ENCODE assay signal across 27 cellular contexts in genomic region chr10:84811078-84811477, GRCh38.
"Had no signal": no experiment of that assay in that cellular context is flagged by ENCODE, and none has a peak within 500 bp of the region (broad histone marks: within the 10 kb centered on the region; RNA-seq: fewer than 3 reads in every experiment).

No MANE protein-coding gene starts in this region.

- H3K36me3 ChIP-seq: neutrophil, pancreas, right lobe of liver, stomach, tibial artery had no signal

- H3K4me3 ChIP-seq: coronary artery, lung, mucosa of descending colon, pancreas, right lobe of liver, stomach, testis, tibial artery had no signal

- DNase-seq: dermis blood vessel endothelial cell; effector memory CD8-positive, alpha-beta T cell; hypothalamus; immature natural killer cell; islet precursor cell; kidney glomerular epithelial cell; mesenchymal stem cell; mucosa of descending colon; naive B cell; pancreas; right lobe of liver; small intestine; stimulated activated CD4-positive, alpha-beta T cell treated with anti-CD3 and anti-CD28 coated beads, Interleukin-12 subunit alpha, Interleukin-12 subunit beta, amount 100 ng/mL, for 4 hours; stimulated activated CD4-positive, alpha-beta T cell treated with anti-CD3 and anti-CD28 coated beads, Interleukin-1b, Interleukin-23, amount 100 ng/mL, for 48 hours; stimulated activated CD4-positive, alpha-beta T cell treated with anti-CD3 and anti-CD28 coated beads, Interleukin-4, amount 100 ng/mL, for 24 hours; stimulated activated naive CD4-positive, alpha-beta T cell treated with Interleukin-2 at 50 U/mL for 16 hours; stomach; testis; tibial artery had no signal

- FAIRE-seq: frontal cortex, pancreas, small intestine had no signal

- H3K4me1 Mint-ChIP-seq: immature natural killer cell; mesothelial cell of epicardium; naive B cell; nephron; stimulated activated effector memory CD8-positive, alpha-beta T cell treated with anti-CD3 and anti-CD28 coated beads, Interleukin-12 subunit alpha, Interleukin-12 subunit beta, amount 100 ng/mL, for 72 hours had no signal

- H3K4me3 Mint-ChIP-seq: effector memory CD8-positive, alpha-beta T cell; immature natural killer cell; mesothelial cell of epicardium; naive B cell; nephron; stimulated activated effector memory CD8-positive, alpha-beta T cell treated with anti-CD3 and anti-CD28 coated beads, Interleukin-12 subunit alpha, Interleukin-12 subunit beta, amount 100 ng/mL, for 72 hours; type B pancreatic cell had no signal

- H3K27ac Mint-ChIP-seq: effector memory CD8-positive, alpha-beta T cell; immature natural killer cell; mesothelial cell of epicardium; naive B cell; nephron; stimulated activated effector memory CD8-positive, alpha-beta T cell treated with anti-CD3 and anti-CD28 coated beads, Interleukin-12 subunit alpha, Interleukin-12 subunit beta, amount 100 ng/mL, for 72 hours; type B pancreatic cell had no signal

- H3K36me3 Mint-ChIP-seq: immature natural killer cell; mesothelial cell of epicardium; naive B cell; stimulated activated effector memory CD8-positive, alpha-beta T cell treated with anti-CD3 and anti-CD28 coated beads, Interleukin-12 subunit alpha, Interleukin-12 subunit beta, amount 100 ng/mL, for 72 hours; type B pancreatic cell had no signal

- H3K27ac ChIP-seq: coronary artery, neutrophil, pancreas, right lobe of liver, stomach, testis, tibial artery had no signal

- H3K9me3 ChIP-seq: mucosa of descending colon, neutrophil, pancreas, right lobe of liver, stomach, testis, tibial artery had no signal

- H3K4me1 ChIP-seq: pancreas, right lobe of liver, stomach, testis, tibial artery had no signal

- H3K9me3 Mint-ChIP-seq: stimulated activated effector memory CD8-positive, alpha-beta T cell treated with anti-CD3 and anti-CD28 coated beads, Interleukin-12 subunit alpha, Interleukin-12 subunit beta, amount 100 ng/mL, for 72 hours; type B pancreatic cell had no signal

- H3K27me3 Mint-ChIP-seq: effector memory CD8-positive, alpha-beta T cell; naive B cell had no signal

- H3K27me3 ChIP-seq: neutrophil, pancreas, right lobe of liver, stomach, testis, tibial artery had no signal
